14 cellular contexts compared by ENCODE assay signal in genomic region chr11:6571434-6572008, GRCh38.
"Had no signal": no experiment of that assay in that cellular context is flagged by ENCODE, and none has a peak within 500 bp of the region (broad histone marks: within the 10 kb centered on the region; RNA-seq: fewer than 3 reads in every experiment).

No MANE protein-coding gene starts in this region.

- H3K4me3 ChIP-seq: transverse colon, vagina had no signal

- H3K27me3 ChIP-seq: ascending aorta, transverse colon, vagina had no signal

- H3K27ac ChIP-seq: ascending aorta, lower lobe of right lung, neutrophil, transverse colon, vagina had no signal

- H3K36me3 ChIP-seq: ascending aorta, lower lobe of right lung, neutrophil, transverse colon, vagina had no signal

- H3K4me1 ChIP-seq: lower lobe of right lung had no signal

- FAIRE-seq: bronchial epithelial cell, endometrium had no signal

- ATAC-seq: activated T-helper 17 cell treated with anti-CD3 and anti-CD28 coated beads, Interleukin-2, amount 50 U/mL, for 72 hours; stimulated activated naive B cell treated with anti-CD40 and anti-IgM and Interleukin-4, amounts not matched to agents 10 μg/mL and 1 μg/mL and 100 μg/mL, for 72 hours had no signal

- DNase-seq: activated CD4-positive, alpha-beta T cell treated with anti-CD3 and anti-CD28 coated beads, Interleukin-2, amount 10 ng/mL, durations not matched to agents 7 days and 5 days; activated naive CD4-positive, alpha-beta T cell treated with anti-CD3 and anti-CD28 coated beads, Interleukin-2, amount 10 ng/mL, durations not matched to agents 7 days and 5 days; immature natural killer cell; lower lobe of right lung; naive B cell; stimulated activated naive B cell treated with anti-CD40 and anti-IgM and Interleukin-4, amounts not matched to agents 10 μg/mL and 1 μg/mL and 100 μg/mL, for 72 hours; SW 1271; transverse colon had no signal

- H3K9me3 ChIP-seq: ascending aorta, lower lobe of right lung, neutrophil, transverse colon, vagina had no signal
